ENCODE assay signal across 8 cellular contexts in the genomic region with DNA sequence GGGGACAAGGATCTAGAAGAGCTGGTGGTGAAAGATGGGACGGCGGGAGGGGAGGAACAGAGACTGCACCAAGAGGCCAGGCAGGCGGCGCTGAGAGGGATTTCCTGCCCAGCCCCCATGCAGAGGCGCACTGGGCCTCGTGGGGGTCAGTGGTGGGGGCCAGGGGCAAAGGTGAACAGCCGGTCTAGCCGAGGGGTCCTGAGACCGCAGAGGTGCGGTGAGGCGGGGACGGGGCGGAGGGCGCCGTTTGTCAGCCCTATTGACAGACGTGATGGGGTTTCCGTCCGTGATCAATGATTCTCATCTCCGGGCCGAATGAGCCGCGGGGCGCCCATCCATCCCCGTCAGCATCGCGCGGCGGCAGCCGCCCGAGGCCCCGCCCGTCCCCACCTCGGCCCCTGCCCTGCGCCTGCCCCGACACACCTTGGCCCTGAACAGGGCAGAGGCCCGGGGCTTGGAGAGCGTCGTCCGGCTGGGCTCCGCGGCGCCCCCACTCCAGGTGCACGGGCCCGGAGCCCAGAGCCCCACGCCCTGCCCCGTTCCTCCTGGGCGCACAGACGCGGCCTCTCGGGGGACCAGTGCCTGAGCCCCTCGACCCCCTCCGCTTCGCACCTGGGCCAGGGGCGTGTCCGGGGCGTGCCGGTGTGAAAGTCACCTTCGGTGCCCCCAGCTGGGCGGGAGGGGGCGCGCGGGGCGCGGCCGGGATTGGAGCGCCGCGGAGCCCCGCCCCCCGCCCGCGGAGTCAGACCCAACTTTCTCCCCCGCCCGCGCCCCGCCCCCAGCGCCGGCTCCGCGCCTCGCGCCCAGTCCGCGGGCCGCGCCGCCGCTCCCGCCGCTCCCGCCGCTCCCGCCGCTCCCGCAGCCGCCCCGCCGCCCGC. TPM values are rescaled to one million over a fixed set of nuclear protein-coding genes. Genes with fewer than 3 reads are reported as not detected.
DNase-seq lines count a peak whose midpoint lies in the region; ATAC-seq, FAIRE-seq and TF ChIP-seq lines count a peak whose summit lies in the region.

A gene (plus strand): TSS at position 781 of the 878 bp plus-strand sequence. CDS start 176 bp downstream, outside the sequence.

- intact Hi-C loops in A673 (cut with micrococcal nuclease; ENCODE audit: unreplicated experiment) (no loop called here), Panc1 (cut with micrococcal nuclease; ENCODE audit: unreplicated experiment) (no loop called here), kidney (cut with DNase I) (no loop called here)

- H3K27ac ChIP-seq in A673 (ENCODE audit: low read depth, low read length, poor library complexity, severe bottlenecking) (no peak within 1 kb of the TSS), Panc1 (ENCODE audit: low read length) (no peak within 1 kb of the TSS), kidney (ENCODE audit: low read depth in 2 of 2, low read length in 2 of 2) (no peak within 1 kb of the TSS)

- H3K4me3 Mint-ChIP-seq in activated naive CD8-positive, alpha-beta T cell treated with anti-CD3 and anti-CD28 coated beads, Interleukin-2, amount 10 ng/mL, durations not matched to agents 7 days and 5 days: peak within 1 kb of the TSS; percentile 80
- peak within 1 kb of the TSS; percentile 84 for H3K4me3 Mint-ChIP-seq in stimulated activated memory B cell treated with anti-CD40 and anti-IgM and Interleukin-4, amounts not matched to agents 10 μg/mL and 1 μg/mL and 100 μg/mL, for 72 hours

- H3K27ac Mint-ChIP-seq in activated naive CD8-positive, alpha-beta T cell treated with anti-CD3 and anti-CD28 coated beads, Interleukin-2, amount 10 ng/mL, durations not matched to agents 7 days and 5 days: peak within 1 kb of the TSS; percentile 53
- H3K27ac Mint-ChIP-seq in stimulated activated memory B cell treated with anti-CD40 and anti-IgM and Interleukin-4, amounts not matched to agents 10 μg/mL and 1 μg/mL and 100 μg/mL, for 72 hours: peak within 1 kb of the TSS; percentile 69

- FAIRE-seq in kidney (lab: Jason Lieb, UNC): no peak

- H3K4me1 ChIP-seq in A673 (ENCODE audit: insufficient read depth, low read length, poor library complexity, severe bottlenecking) (peaks cover 52% of the 10 kb centered on the region), Panc1 (ENCODE audit: control insufficient read depth, insufficient read depth, low read length) (peaks cover 20% of the 10 kb centered on the region), kidney (ENCODE audit: control insufficient read depth in 1 of 2, insufficient read depth in 1 of 2, low read depth in 1 of 2, low read length in 2 of 2) (peaks cover 8 to 12% of the 10 kb centered on the region in 2 donors)

- BruUV-seq in A673 (replicated peaks; lab: Mats Ljungman, UMichigan): no TSS peak
- BruUV-seq in Panc1 (replicated peaks; lab: Mats Ljungman, UMichigan): no TSS peak

- ATAC-seq in GM19395 (IDR thresholded peaks at IDR 0.05; ENCODE audit: unreplicated experiment) (peak; percentile 34), Panc1 (peak; percentile 17)
- ATAC-seq in activated naive CD8-positive, alpha-beta T cell treated with anti-CD3 and anti-CD28 coated beads, Interleukin-2, amount 10 ng/mL, durations not matched to agents 7 days and 5 days (ENCODE audit: low read depth): peak; percentile 25
- peak; percentile 63 for ATAC-seq in stimulated activated memory B cell treated with anti-CD40 and anti-IgM and Interleukin-4, amounts not matched to agents 10 μg/mL and 1 μg/mL and 100 μg/mL, for 72 hours

- peaks cover 67% of the 10 kb centered on the region for H3K27me3 Mint-ChIP-seq in activated naive CD8-positive, alpha-beta T cell treated with anti-CD3 and anti-CD28 coated beads, Interleukin-2, amount 10 ng/mL, durations not matched to agents 7 days and 5 days
- H3K27me3 Mint-ChIP-seq in stimulated activated memory B cell treated with anti-CD40 and anti-IgM and Interleukin-4, amounts not matched to agents 10 μg/mL and 1 μg/mL and 100 μg/mL, for 72 hours: peaks cover 70% of the 10 kb centered on the region

- POLR2A ChIA-PET in A673 (lab: Charles Lee; ENCODE audit: low non-redundant PET) (no interaction called here), Panc1 (lab: Charles Lee) (no interaction called here)
- POLR2A ChIA-PET in activated naive CD8-positive, alpha-beta T cell treated with anti-CD3 and anti-CD28 coated beads, Interleukin-2, amount 10 ng/mL, durations not matched to agents 7 days and 5 days (lab: Charles Lee): interaction anchor here (0.6 to 4.1 kb wide), 5 partner anchors 11 to 447 kb away, joined by 3 to 57 read pairs (median 4); a partner anchor contains a TSS

- CTCF ChIA-PET in A673 (lab: Charles Lee): interaction anchor here (1.1 kb wide), 1 partner anchor 26 kb away, joined by 7 read pairs; no protein-coding TSS in a partner anchor
- CTCF ChIA-PET in Panc1 (lab: Charles Lee): no interaction called here

- H3K4me1 Mint-ChIP-seq in activated naive CD8-positive, alpha-beta T cell treated with anti-CD3 and anti-CD28 coated beads, Interleukin-2, amount 10 ng/mL, durations not matched to agents 7 days and 5 days: peaks cover 38% of the 10 kb centered on the region
- peaks cover 69% of the 10 kb centered on the region for H3K4me1 Mint-ChIP-seq in stimulated activated memory B cell treated with anti-CD40 and anti-IgM and Interleukin-4, amounts not matched to agents 10 μg/mL and 1 μg/mL and 100 μg/mL, for 72 hours

- H3K9me3 ChIP-seq in A673 (ENCODE audit: low read depth, low read length, poor library complexity, severe bottlenecking) (no peaks in the 10 kb centered on the region), Panc1 (ENCODE audit: control insufficient read depth, insufficient read depth, low read depth, low read length) (no peaks in the 10 kb centered on the region), kidney (ENCODE audit: control insufficient read depth in 1 of 2, low read length in 2 of 2) (no peaks in the 10 kb centered on the region)

- peaks cover 19% of the 10 kb centered on the region for H3K27me3 ChIP-seq in A673 (replicated peaks; ENCODE audit: insufficient read depth, low read depth, low read length, poor library complexity)
- peaks cover 10% of the 10 kb centered on the region for H3K27me3 ChIP-seq in Panc1 (ENCODE audit: control insufficient read depth, insufficient read depth, low read length)

- H3K9me3 Mint-ChIP-seq in activated naive CD8-positive, alpha-beta T cell treated with anti-CD3 and anti-CD28 coated beads, Interleukin-2, amount 10 ng/mL, durations not matched to agents 7 days and 5 days: no peaks in the 10 kb centered on the region
- H3K9me3 Mint-ChIP-seq in stimulated activated memory B cell treated with anti-CD40 and anti-IgM and Interleukin-4, amounts not matched to agents 10 μg/mL and 1 μg/mL and 100 μg/mL, for 72 hours: no peaks in the 10 kb centered on the region

- peaks cover 2% of the 10 kb centered on the region for H3K36me3 Mint-ChIP-seq in activated naive CD8-positive, alpha-beta T cell treated with anti-CD3 and anti-CD28 coated beads, Interleukin-2, amount 10 ng/mL, durations not matched to agents 7 days and 5 days
- H3K36me3 Mint-ChIP-seq in stimulated activated memory B cell treated with anti-CD40 and anti-IgM and Interleukin-4, amounts not matched to agents 10 μg/mL and 1 μg/mL and 100 μg/mL, for 72 hours: no peaks in the 10 kb centered on the region

- in situ Hi-C loops in Panc1 (cut with HindIII; ENCODE audit: low pct_unique_long_range_greater_than_20kb, low sequenced_read_pairs): no loop called here

- H3K4me3 ChIP-seq in A673 (ENCODE audit: low read depth, low read length, poor library complexity, severe bottlenecking): peak within 1 kb of the TSS; percentile 56
- peak within 1 kb of the TSS; percentile 44 to 53 for H3K4me3 ChIP-seq in Panc1 (ENCODE audit: low read depth in 2 of 2, low read length in 2 of 2)
- peak within 1 kb of the TSS in 1 of 2 donors; percentile 39 for H3K4me3 ChIP-seq in kidney (ENCODE audit: low read length in 2 of 2)

- H3K36me3 ChIP-seq in A673 (ENCODE audit: insufficient read depth, low read length, poor library complexity, severe bottlenecking): no peaks in the 10 kb centered on the region
- H3K36me3 ChIP-seq in Panc1 (ENCODE audit: control insufficient read depth, insufficient read depth, low read length): no peaks in the 10 kb centered on the region; the same call in 1 of the 2 replicates
- peaks cover 0 to 2% of the 10 kb centered on the region in 2 donors for H3K36me3 ChIP-seq in kidney (ENCODE audit: control insufficient read depth in 1 of 2, insufficient read depth in 2 of 2, low read length in 2 of 2)

- no peak for TF ChIP-seq CTCF in A673 (conservative IDR thresholded peaks at IDR 0.05; ENCODE audit: low read depth, low read length)
- TF ChIP-seq CTCF in Panc1 (IDR thresholded peaks at IDR 0.05): no peak; the same call in 1 of the 2 replicates
- no peak for TF ChIP-seq CTCF in kidney (IDR thresholded peaks at IDR 0.05; ENCODE audit: borderline replicate concordance, extremely low read depth, insufficient read depth)

- no peak within 1 kb of the TSS for H3K9ac ChIP-seq in kidney (ENCODE audit: low read length in 2 of 2)

- DNase-seq in A673 (ENCODE audit: low spot score) (no peak), Panc1 (ENCODE audit: low read depth, low spot score) (no peak), iPS-NIHi11 (ENCODE audit: low spot score) (peak; percentile 85), kidney (no peak), mucosa of gallbladder (ENCODE audit: low spot score) (no peak)
- DNase-seq in activated naive CD8-positive, alpha-beta T cell treated with anti-CD3 and anti-CD28 coated beads, Interleukin-2, amount 10 ng/mL, durations not matched to agents 7 days and 5 days: peak; percentile 69

RNA-seq across cellular contexts. Expression of the gene that starts here (rescaled TPM):
- 4.8 and 6.0 TPM in 2 replicates for total RNA-seq in A673 (2021)
- total RNA-seq in Panc1 (2021; ENCODE audit: unreplicated experiment): 2.1 TPM
- polyA plus RNA-seq in Panc1 (2012; ENCODE audit: insufficient read length): 2.1 TPM
- total RNA-seq in activated naive CD8-positive, alpha-beta T cell treated with anti-CD3 and anti-CD28 coated beads, Interleukin-2, amount 10 ng/mL, durations not matched to agents 7 days and 5 days: 1 to 10 TPM; 1.7 to 2.4 TPM
- total RNA-seq in kidney: 0.16 TPM
- polyA plus RNA-seq in kidney (ENCODE audit: insufficient read depth, low read depth, low replicate concordance): 0.71 TPM
- total RNA-seq in mucosa of gallbladder: 0.83 TPM

Comparison
In these comparisons a context has a peak if more than half of its experiments do, and no peak if none do; other contexts are left out.
1. DNase-seq: peak in activated naive CD8-positive, alpha-beta T cell treated with anti-CD3 and anti-CD28 coated beads, Interleukin-2, amount 10 ng/mL, durations not matched to agents 7 days and 5 days (single experiment) and iPS-NIHi11 (single experiment); none in A673 (single experiment), Panc1 (single experiment), kidney (single experiment) and mucosa of gallbladder (single experiment).
2. Peak in every context shown above with its lines, with median percentiles within 50 percentile points of each other: ATAC-seq.